In genomic region chr7:117110480-117111315, GRCh38 we compare ENCODE assay signal across 9 cellular contexts.
A peak's percentile ranks its signal among the peaks of the same experiment; 100 is the strongest.
DNase-seq lines count a peak whose midpoint lies in the region; ATAC-seq, FAIRE-seq and TF ChIP-seq lines count a peak whose summit lies in the region.
"Had no signal": no experiment of that assay in that cellular context is flagged by ENCODE, and none has a peak within 500 bp of the region (broad histone marks: within the 10 kb centered on the region; RNA-seq: fewer than 3 reads in every experiment).

No MANE protein-coding gene starts in this region.

- H3K9me2 ChIP-seq in GM23338 (ENCODE audit: insufficient read depth): no peaks in the 10 kb centered on the region

- H4K20me1 ChIP-seq in GM23338 (replicated peaks; ENCODE audit: insufficient read depth): no peaks in the 10 kb centered on the region

- H3K36me3 ChIP-seq in GM23338 (ENCODE audit: insufficient read depth): peaks cover 7% of the 10 kb centered on the region; the same call in 1 of the 2 replicates

- H3K4me2 ChIP-seq in GM23338: no peak overlapping the region; the same call in 1 of the 2 replicates

- no peak overlapping the region for H2AFZ ChIP-seq in GM23338

- H3K9me3 Mint-ChIP-seq in GM23338 (peaks cover 12% of the 10 kb centered on the region; the same call in 2 of the 3 replicates), brain (peaks cover 9 to 29% (median 17%) of the 10 kb centered on the region in 5 experiments)

- H3K4me3 Mint-ChIP-seq in GM23338 (no peak overlapping the region), brain (peak overlapping the region in 3 of 5 experiments; percentile 15 to 60 (median 41))

- no peaks in the 10 kb centered on the region for H3F3A ChIP-seq in GM23338 (replicated peaks; ENCODE audit: low read depth)

- peak overlapping the region; percentile 71; the same call in 1 of the 2 replicates for H3K27ac Mint-ChIP-seq in GM23338
- peak overlapping the region; percentile 31 to 96 (median 64) for H3K27ac Mint-ChIP-seq in brain

- H3K4me3 ChIP-seq in GM23338: no peak overlapping the region

- peak; percentile 57 for ATAC-seq in GM23338

- no peaks in the 10 kb centered on the region for H3K79me2 ChIP-seq in GM23338 (replicated peaks; ENCODE audit: insufficient read depth)

- H3K27me3 Mint-ChIP-seq in GM23338 (ENCODE audit: insufficient read depth, low read depth, poor library complexity): peaks cover 6% of the 10 kb centered on the region
- H3K27me3 Mint-ChIP-seq in brain: no peaks in the 10 kb centered on the region

- H3K27ac ChIP-seq in GM23338 (ENCODE audit: low read depth): no peak overlapping the region
- H3K27ac ChIP-seq: epithelial cell of prostate had no signal

- peaks cover 6% of the 10 kb centered on the region for H3K4me1 ChIP-seq in GM23338 (ENCODE audit: insufficient read depth)

- no peaks in the 10 kb centered on the region for H3K27me3 ChIP-seq in GM23338 (ENCODE audit: insufficient read depth)

- H3K4me1 Mint-ChIP-seq in GM23338 (peaks cover 24% of the 10 kb centered on the region), brain (peaks cover 66% of the 10 kb centered on the region)

- no peak for TF ChIP-seq CTCF in GM23338 (conservative IDR thresholded peaks at IDR 0.05; ENCODE audit: low read depth in 2 of 2)
- no peak for TF ChIP-seq CTCF in brain (conservative IDR thresholded peaks at IDR 0.05)

- H3K36me3 Mint-ChIP-seq in GM23338 (ENCODE audit: low read depth) (peaks cover 14% of the 10 kb centered on the region; the same call in 2 of the 3 replicates), brain (peaks cover 57% of the 10 kb centered on the region)

- FAIRE-seq in GM18507 (lab: Jason Lieb, UNC): peak; percentile 93

- DNase-seq in GM18507 (ENCODE audit: extremely low spot score, insufficient read length, low read depth) (peak; percentile 14), GM23338 (ENCODE audit: low spot score) (no peak), NCI-H69 (lab: John Stamatoyannopoulos, UW) (peak; percentile 80), C1 segment of cervical spinal cord (lab: John Stamatoyannopoulos, UW) (no peak), NCI-H1105 (lab: John Stamatoyannopoulos, UW) (no peak), inferior parietal cortex (ENCODE audit: extremely low spot score) (no peak)
- peak; percentile 41 for DNase-seq in stimulated activated CD4-positive, alpha-beta T cell treated with anti-CD3 and anti-CD28 coated beads, Interleukin-4, amount 100 ng/mL, for 1 hour

TF ChIP-seq in GM23338, 12 proteins besides CTCF, POLR2A, EP300 and RAD21:
- no peak for TF ChIP-seq STAT1 (IDR thresholded peaks at IDR 0.05; ENCODE audit: unreplicated experiment)
- TF ChIP-seq REST (IDR thresholded peaks at IDR 0.05; ENCODE audit: unreplicated experiment): no peak
- TF ChIP-seq ZNF114 (CRISPR knock-in tag; IDR thresholded peaks at IDR 0.05): no peak

Comparison
In these comparisons a context has a peak if more than half of its experiments do, and no peak if none do; other contexts are left out.
1. DNase-seq: peak in GM18507 (single experiment), NCI-H69 (single experiment) and stimulated activated CD4-positive, alpha-beta T cell treated with anti-CD3 and anti-CD28 coated beads, Interleukin-4, amount 100 ng/mL, for 1 hour (single experiment); none in GM23338 (single experiment), C1 segment of cervical spinal cord (0 of 14), NCI-H1105 (single experiment) and inferior parietal cortex (single experiment).